1 cellular context compared by ENCODE assay signal in genomic region chr14:75459791-75460190, GRCh38.
TF ChIP-seq lines count a peak whose summit lies in the region.

No MANE protein-coding gene starts in this region.

TF ChIP-seq in GM23338, 12 proteins besides CTCF, POLR2A, EP300 and RAD21 (continued from another document):
- TF ChIP-seq REST (IDR thresholded peaks at IDR 0.05; ENCODE audit: unreplicated experiment) (no peak), ZNF331 (CRISPR knock-in tag; IDR thresholded peaks at IDR 0.05; ENCODE audit: low read depth) (no peak), NANOG (IDR thresholded peaks at IDR 0.05; ENCODE audit: borderline replicate concordance) (no peak), POLR2AphosphoS5 (IDR thresholded peaks at IDR 0.05; ENCODE audit: low read depth) (no peak), JUNB (IDR thresholded peaks at IDR 0.05; ENCODE audit: unreplicated experiment) (no peak), ZNF462 (CRISPR knock-in tag; IDR thresholded peaks at IDR 0.05) (no peak), ETS1 (IDR thresholded peaks at IDR 0.05) (no peak), STAT1 (IDR thresholded peaks at IDR 0.05; ENCODE audit: unreplicated experiment) (no peak), EZH2 (IDR thresholded peaks at IDR 0.05; ENCODE audit: low read depth, unreplicated experiment) (no peak), CREB1 (CRISPR knock-in tag; IDR thresholded peaks at IDR 0.05; ENCODE audit: low read depth) (no peak), ZNF114 (CRISPR knock-in tag; IDR thresholded peaks at IDR 0.05) (no peak)
